Comparison of ENCODE assay signal across 24 cellular contexts in genomic region chr6:40693767-40694166, GRCh38.
"Had no signal": no experiment of that assay in that cellular context is flagged by ENCODE, and none has a peak within 500 bp of the region (broad histone marks: within the 10 kb centered on the region; RNA-seq: fewer than 3 reads in every experiment).

No MANE protein-coding gene starts in this region.

- H3K4me1 Mint-ChIP-seq: nephron; stimulated activated effector memory CD8-positive, alpha-beta T cell treated with anti-CD3 and anti-CD28 coated beads, Interleukin-12 subunit alpha, Interleukin-12 subunit beta, amount 100 ng/mL, for 72 hours had no signal

- H3K27me3 Mint-ChIP-seq: stimulated activated naive CD8-positive, alpha-beta T cell treated with anti-CD3 and anti-CD28 coated beads, Interleukin-15, Interleukin-2, amounts not matched to agents 100 ng/mL and 50 ng/mL, for 24 hours had no signal

- ATAC-seq: psoas muscle; right cardiac atrium; right lobe of liver; stimulated activated effector memory CD8-positive, alpha-beta T cell treated with anti-CD3 and anti-CD28 coated beads, Interleukin-12 subunit alpha, Interleukin-12 subunit beta, amount 100 ng/mL, for 72 hours; stimulated activated naive B cell treated with anti-CD40 and anti-IgM and Interleukin-4, amounts not matched to agents 10 μg/mL and 1 μg/mL and 100 μg/mL, for 72 hours had no signal

- H3K9me3 Mint-ChIP-seq: nephron; neural progenitor cell; stimulated activated effector memory CD8-positive, alpha-beta T cell treated with anti-CD3 and anti-CD28 coated beads, Interleukin-12 subunit alpha, Interleukin-12 subunit beta, amount 100 ng/mL, for 72 hours; stimulated activated naive B cell treated with anti-CD40 and anti-IgM and Interleukin-4, amounts not matched to agents 10 μg/mL and 1 μg/mL and 100 μg/mL, for 72 hours; stimulated activated naive CD8-positive, alpha-beta T cell treated with anti-CD3 and anti-CD28 coated beads, Interleukin-15, Interleukin-2, amounts not matched to agents 100 ng/mL and 50 ng/mL, for 24 hours had no signal

- H3K36me3 Mint-ChIP-seq: neural progenitor cell; stimulated activated effector memory CD8-positive, alpha-beta T cell treated with anti-CD3 and anti-CD28 coated beads, Interleukin-12 subunit alpha, Interleukin-12 subunit beta, amount 100 ng/mL, for 72 hours; stimulated activated naive B cell treated with anti-CD40 and anti-IgM and Interleukin-4, amounts not matched to agents 10 μg/mL and 1 μg/mL and 100 μg/mL, for 72 hours had no signal

- H3K4me3 Mint-ChIP-seq: nephron; neural progenitor cell; stimulated activated effector memory CD8-positive, alpha-beta T cell treated with anti-CD3 and anti-CD28 coated beads, Interleukin-12 subunit alpha, Interleukin-12 subunit beta, amount 100 ng/mL, for 72 hours; stimulated activated naive B cell treated with anti-CD40 and anti-IgM and Interleukin-4, amounts not matched to agents 10 μg/mL and 1 μg/mL and 100 μg/mL, for 72 hours; stimulated activated naive CD8-positive, alpha-beta T cell treated with anti-CD3 and anti-CD28 coated beads, Interleukin-15, Interleukin-2, amounts not matched to agents 100 ng/mL and 50 ng/mL, for 24 hours had no signal

- H3K27ac Mint-ChIP-seq: nephron; neural progenitor cell; progenitor cell of endocrine pancreas; stimulated activated effector memory CD8-positive, alpha-beta T cell treated with anti-CD3 and anti-CD28 coated beads, Interleukin-12 subunit alpha, Interleukin-12 subunit beta, amount 100 ng/mL, for 72 hours; stimulated activated naive B cell treated with anti-CD40 and anti-IgM and Interleukin-4, amounts not matched to agents 10 μg/mL and 1 μg/mL and 100 μg/mL, for 72 hours; stimulated activated naive CD8-positive, alpha-beta T cell treated with anti-CD3 and anti-CD28 coated beads, Interleukin-15, Interleukin-2, amounts not matched to agents 100 ng/mL and 50 ng/mL, for 24 hours had no signal

- DNase-seq: occipital lobe; ovary; posterior cingulate gyrus; psoas muscle; right cardiac atrium; right lobe of liver; sigmoid colon; small intestine; stimulated activated CD4-positive, alpha-beta T cell treated with anti-CD3 and anti-CD28 coated beads, Interleukin-15, amount 100 ng/mL, for 24 hours; stimulated activated CD4-positive, alpha-beta T cell treated with anti-CD3 and anti-CD28 coated beads, Interleukin-2, amount 100 ng/mL, for 24 hours; stimulated activated CD4-positive, alpha-beta T cell treated with anti-CD3 and anti-CD28 coated beads, Interleukin-2, amount 100 ng/mL, for 48 hours; stimulated activated CD4-positive, alpha-beta T cell treated with anti-CD3 and anti-CD28 coated beads, Interleukin-4, amount 100 ng/mL, for 24 hours; stimulated activated naive B cell treated with anti-CD40 and anti-IgM and Interleukin-4, amounts not matched to agents 10 μg/mL and 1 μg/mL and 100 μg/mL, for 72 hours; stimulated activated naive CD4-positive, alpha-beta T cell treated with Interleukin-2 at 50 U/mL for 16 hours; stomach; thyroid gland; trophoblast cell; upper lobe of left lung had no signal

- FAIRE-seq: small intestine, urothelium cell line had no signal
